ENCODE assay signal across 8 cellular contexts in the genomic region with DNA sequence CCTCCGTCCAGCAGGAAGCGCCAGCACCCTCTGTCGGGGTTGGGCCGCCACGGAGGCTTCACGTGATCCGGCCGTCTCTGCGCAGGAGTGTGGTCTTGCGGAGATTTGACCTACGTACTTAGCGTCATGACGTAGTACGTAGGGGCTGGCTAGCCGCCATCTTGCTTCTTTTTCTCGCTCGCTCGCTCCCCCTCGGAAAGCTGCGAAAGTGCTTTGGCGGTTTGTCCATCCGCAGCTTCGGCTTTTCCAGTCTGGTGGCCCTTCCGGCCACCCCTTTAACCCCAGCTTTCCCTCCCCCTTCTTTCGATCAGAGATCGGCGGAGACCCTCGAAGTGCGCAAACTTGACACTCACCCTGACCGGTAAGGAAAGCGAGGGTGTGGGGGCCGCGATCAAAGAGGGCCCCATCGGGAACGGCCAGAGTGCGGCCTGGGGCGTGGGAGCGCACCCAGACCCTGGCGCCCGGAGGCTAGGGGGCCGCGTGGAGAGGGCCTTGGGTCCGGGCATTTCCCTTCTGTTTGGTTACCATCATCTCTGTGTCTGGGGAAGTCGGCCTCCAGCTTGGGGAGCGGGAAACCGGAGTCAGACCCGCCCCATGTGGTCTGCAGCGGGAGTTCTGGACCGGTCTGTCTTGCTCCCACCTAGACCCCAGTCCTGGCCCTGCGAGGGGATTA. TPM values are rescaled to one million over a fixed set of nuclear protein-coding genes. Genes with fewer than 3 reads are reported as not detected.
A peak's percentile ranks its signal among the peaks of the same experiment; 100 is the strongest.
DNase-seq lines count a peak whose midpoint lies in the region; ATAC-seq, FAIRE-seq and TF ChIP-seq lines count a peak whose summit lies in the region.

A gene (plus strand): TSS at position 156 of the 673 bp plus-strand sequence. CDS start 26,559 bp downstream, outside the sequence.

- peaks cover 25% of the 10 kb centered on the region for H4K20me1 ChIP-seq in keratinocyte (ENCODE audit: control insufficient read depth, extremely low read depth, insufficient read depth, low read length)

- TF ChIP-seq CTCF in AG09319 (IDR thresholded peaks at IDR 0.05; ENCODE audit: low read depth, low read length) = peak; percentile 82
- peak; percentile 77 to 92 (median 83) for TF ChIP-seq CTCF in keratinocyte (optimal IDR thresholded peaks at IDR 0.05 in 1 of 3, IDR thresholded peaks at IDR 0.05 in 1 of 3, conservative IDR thresholded peaks at IDR 0.05 in 1 of 3; ENCODE audit: extremely low read depth in 1 of 3, insufficient read depth in 2 of 3, low read length in 3 of 3)

- dilution Hi-C loops in keratinocyte (cut with MboI; ENCODE audit: extremely low pct_ligation_motif_present, low sequenced_read_pairs) = no loop called here

- peak; percentile 90 for FAIRE-seq in keratinocyte (lab: Jason Lieb, UNC)

- H3K27me3 ChIP-seq in keratinocyte (ENCODE audit: control insufficient read depth, extremely low read depth, insufficient read depth, low read length) = no peaks in the 10 kb centered on the region

- DNase-seq in AG09319 (ENCODE audit: extremely low read depth, low read depth) (peak; percentile 97), NCI-H446 (lab: John Stamatoyannopoulos, UW) (peak; percentile 99), cerebellum (ENCODE audit: low spot score) (peak; percentile 92), keratinocyte (ENCODE audit: low read depth, low spot score) (peak; percentile 83)
- DNase-seq in activated CD4-positive, CD25-positive, alpha-beta regulatory T cell treated with anti-CD3 and anti-CD28 coated beads, Interleukin-2, amount 50 U/mL, for 72 hours = peak; percentile 87
- peak; percentile 94 for DNase-seq in stimulated activated CD4-positive, alpha-beta T cell treated with anti-CD3 and anti-CD28 coated beads, Interleukin-15, amount 100 ng/mL, for 24 hours

- H3K4me3 ChIP-seq in keratinocyte (ENCODE audit: control insufficient read depth in 2 of 3, extremely low read depth in 1 of 3, insufficient read depth in 2 of 3, low read depth in 1 of 3, low read length in 3 of 3) = peak within 1 kb of the TSS; percentile 74 to 97 (median 93)

- H3K9me1 ChIP-seq in keratinocyte (ENCODE audit: control insufficient read depth, extremely low read depth, insufficient read depth, low read length) = no peaks in the 10 kb centered on the region

- H3K9ac ChIP-seq in keratinocyte (ENCODE audit: control insufficient read depth, extremely low read depth, insufficient read depth, low read length) = peak within 1 kb of the TSS; percentile 100

- H3K27ac ChIP-seq in keratinocyte (ENCODE audit: control insufficient read depth, insufficient read depth, low read length) = peak within 1 kb of the TSS; percentile 99

- ATAC-seq in GM19023 (IDR thresholded peaks at IDR 0.05; ENCODE audit: unreplicated experiment) (peak; percentile 96), HG03342 (IDR thresholded peaks at IDR 0.05; ENCODE audit: unreplicated experiment) (peak; percentile 97)

- H2AFZ ChIP-seq in keratinocyte (ENCODE audit: control insufficient read depth, low read length) = peak within 1 kb of the TSS; percentile 94

- H3K9me3 ChIP-seq in keratinocyte (ENCODE audit: control insufficient read depth, low read depth, low read length) = no peaks in the 10 kb centered on the region

- peaks cover 0 to 1% of the 10 kb centered on the region in 2 experiments for H3K36me3 ChIP-seq in keratinocyte (ENCODE audit: control insufficient read depth in 2 of 2, extremely low read depth in 1 of 2, insufficient read depth in 2 of 2, low read length in 2 of 2)

- H3K4me2 ChIP-seq in keratinocyte (ENCODE audit: control insufficient read depth, extremely low read depth, insufficient read depth, low read depth, low read length) = peak within 1 kb of the TSS; percentile 92

- H3K79me2 ChIP-seq in keratinocyte (ENCODE audit: control insufficient read depth, insufficient read depth, low read length) = peaks cover 52% of the 10 kb centered on the region

- H3K4me1 ChIP-seq in keratinocyte (ENCODE audit: control insufficient read depth, extremely low read depth, insufficient read depth, low read length) = peaks cover 27% of the 10 kb centered on the region

RNA-seq across cellular contexts. Expression of the gene that starts here (rescaled TPM):
- total RNA-seq in cerebellum = 57.5 TPM
- 74.8 to 88.6 TPM (median 77.5 TPM) in 3 replicates for polyA plus RNA-seq in keratinocyte
- polyA plus RNA-seq in keratinocyte (2011; ENCODE audit: low read depth) = 117 TPM
- 35.3 and 60.0 TPM in 2 replicates for polyA plus RNA-seq in keratinocyte (2011; cell fraction: cytosol; rRNA removed)
- 274 and 275 TPM in 2 replicates for polyA plus RNA-seq in keratinocyte (2011; cell fraction: nucleus; rRNA removed)
- polyA plus RNA-seq in keratinocyte (2012; ENCODE audit: low replicate concordance) = 72.2 and 86.9 TPM in 2 replicates
- 73.6 to 167 TPM (median 110 TPM) in 3 replicates for polyA minus RNA-seq in keratinocyte
- polyA minus RNA-seq in keratinocyte (2011; cell fraction: cytosol; rRNA and poly(A)+ RNA removed) = 34.7 TPM
- 158 and 307 TPM in 2 replicates for polyA minus RNA-seq in keratinocyte (2011; cell fraction: nucleus; rRNA and poly(A)+ RNA removed)

Comparison
In these comparisons a context has a peak if more than half of its experiments do, and no peak if none do; other contexts are left out.
1. Peak in every context shown above with its lines: DNase-seq, ATAC-seq, H3K4me3 ChIP-seq and H3K27ac ChIP-seq.